In genomic region chr22:20530368-20531153, GRCh38 we compare ENCODE assay signal across 9 cellular contexts. TPM values are rescaled to one million over a fixed set of nuclear protein-coding genes. Genes with fewer than 3 reads are reported as not detected.
DNase-seq lines count a peak whose midpoint lies in the region; ATAC-seq and TF ChIP-seq lines count a peak whose summit lies in the region.
"Had no signal": no experiment of that assay in that cellular context is flagged by ENCODE, and none has a peak within 500 bp of the region (broad histone marks: within the 10 kb centered on the region; RNA-seq: fewer than 3 reads in every experiment).

No MANE protein-coding gene starts in this region.

- peak; percentile 6 to 39 (median 21) for ATAC-seq in heart right ventricle
- no peak for ATAC-seq in Right ventricle myocardium superior (ENCODE audit: poor library complexity)
- no peak for ATAC-seq in GM18505 (IDR thresholded peaks at IDR 0.05; ENCODE audit: unreplicated experiment)

- peaks cover 0 to 72% (median 4%) of the 10 kb centered on the region in 9 donors for H3K36me3 ChIP-seq in heart right ventricle
- H3K36me3 ChIP-seq in mesodermal cell (ENCODE audit: control insufficient read depth, insufficient read depth, low read length) = peaks cover 58% of the 10 kb centered on the region

- peaks cover 42 to 88% (median 71%) of the 10 kb centered on the region in 9 donors for H3K4me1 ChIP-seq in heart right ventricle
- peaks cover 53% of the 10 kb centered on the region for H3K4me1 ChIP-seq in mesodermal cell (ENCODE audit: control insufficient read depth, insufficient read depth, low read length, poor library complexity, severe bottlenecking)

- no peak for TF ChIP-seq POLR2A in GM18505 (IDR thresholded peaks at IDR 0.05; ENCODE audit: borderline replicate concordance, extremely low read depth, insufficient read depth, insufficient read length)

- TF ChIP-seq CTCF in heart right ventricle (IDR thresholded peaks at IDR 0.05) = no peak

- DNase-seq in heart right ventricle = no peak
- no peak for DNase-seq in Right ventricle myocardium superior
- no peak for DNase-seq in inferior parietal cortex (ENCODE audit: extremely low spot score)
- no peak for DNase-seq in T-helper 2 cell
- DNase-seq in germinal center (ENCODE audit: low spot score) = no peak

- peak overlapping the region in 9 of 10 donors; percentile 44 to 82 (median 73) for H3K27ac ChIP-seq in heart right ventricle
- peak overlapping the region; percentile 76 for H3K27ac ChIP-seq in cingulate gyrus (ENCODE audit: low read depth, low read length)
- H3K27ac ChIP-seq in mesodermal cell (ENCODE audit: low read depth, low read length, severe bottlenecking) = peak overlapping the region; percentile 92
- H3K27ac ChIP-seq: VCaP had no signal

- no peaks in the 10 kb centered on the region for H3K27me3 ChIP-seq in heart right ventricle

- H3K9me3 ChIP-seq in heart right ventricle (no peaks in the 10 kb centered on the region), mesodermal cell (ENCODE audit: control insufficient read depth, low read length) (peaks cover 3% of the 10 kb centered on the region)

- H3K4me3 ChIP-seq in heart right ventricle (no peak overlapping the region), mesodermal cell (ENCODE audit: extremely low read depth, insufficient read depth, low read length, poor library complexity, severe bottlenecking) (no peak overlapping the region)

- intact Hi-C loops in heart right ventricle (cut with DNase I) (no loop called here), Right ventricle myocardium superior (cut with DNase I) (no loop called here)

- 60 to 70% methylated on average over 15 of the region's 15 CpGs for WGBS in heart right ventricle, 2 donors
- WGBS in mesodermal cell (ENCODE audit: insufficient coverage in 2 of 2), 2 experiments = 84 to 85% methylated on average over 10 to 15 of the region's 15 CpGs

RNA-seq across cellular contexts. Expression of gene MED15, which starts 23.2 kb away (rescaled TPM):
- total RNA-seq in heart right ventricle = 10 to 100 TPM; 35.6 to 66.8 (median 44.0) TPM
- 10 to 100 TPM; 33.8 to 40.8 TPM for polyA plus RNA-seq in heart right ventricle
- total RNA-seq in Right ventricle myocardium superior = 36.3 TPM
- polyA plus RNA-seq in mesodermal cell (2013, experiment 1 of 2) = 83.8 TPM
- polyA plus RNA-seq in mesodermal cell (2013, experiment 2 of 2) = 71.0 TPM

RNA-seq across cellular contexts. Expression of gene KLHL22, which starts 35.0 kb away (rescaled TPM):
- total RNA-seq in heart right ventricle = 10 to 100 TPM; 14.1 to 29.3 (median 18.5) TPM
- 10 to 100 TPM; 11.3 to 15.4 TPM for polyA plus RNA-seq in heart right ventricle
- total RNA-seq in Right ventricle myocardium superior = 13.5 TPM
- 17.7 TPM for polyA plus RNA-seq in mesodermal cell (2013, experiment 1 of 2)
- polyA plus RNA-seq in mesodermal cell (2013, experiment 2 of 2) = 17.0 TPM

Comparison
In these comparisons a context has a peak if more than half of its experiments do, and no peak if none do; other contexts are left out.
1. ATAC-seq: peak in heart right ventricle (8 of 8); none in Right ventricle myocardium superior (single experiment) and GM18505 (single experiment).
2. Peak in every context shown above with its lines, with median percentiles within 50 percentile points of each other: H3K27ac ChIP-seq.